In the genomic region with DNA sequence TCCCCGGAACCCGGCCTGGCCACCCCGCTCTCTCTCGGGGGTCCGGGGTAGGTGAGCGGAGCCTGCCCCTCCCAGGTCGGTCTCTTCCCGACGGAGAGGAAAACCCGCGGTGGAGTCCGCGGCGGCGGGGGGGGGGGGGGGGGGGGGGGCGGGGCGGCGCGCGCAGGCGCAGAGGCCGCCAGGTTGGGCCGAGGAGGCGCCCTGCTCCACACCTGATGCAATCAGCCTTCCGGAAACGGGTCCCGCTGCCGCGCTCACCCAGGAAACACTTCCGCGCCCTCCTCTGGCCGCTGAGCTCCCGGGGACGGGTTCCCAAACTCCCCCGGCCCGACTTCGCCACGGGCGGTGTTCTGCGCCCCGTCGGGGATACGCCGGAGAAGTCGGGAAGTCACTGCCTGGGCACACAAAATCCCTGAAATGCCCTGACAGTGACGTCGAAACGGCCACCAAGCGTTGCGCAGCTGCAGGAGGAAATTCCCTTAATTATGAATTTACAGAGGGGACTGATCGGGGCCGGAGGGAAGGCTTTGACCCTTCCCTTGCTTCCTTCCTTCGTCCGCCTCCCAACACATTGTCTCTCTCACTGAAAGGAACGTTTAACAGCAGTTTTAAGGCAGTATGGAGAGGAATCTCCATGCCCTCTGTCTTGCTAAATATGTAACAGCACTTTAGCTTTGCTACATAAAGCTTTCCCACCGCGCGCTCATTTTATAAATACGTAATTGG, we compare ENCODE assay signal across 1 cellular context.
TF ChIP-seq lines count a peak whose summit lies in the region.

No MANE protein-coding gene starts in this region.

TF ChIP-seq in HEK293, 187 proteins besides CTCF, POLR2A, EP300 and RAD21 (continued from another document and continues in another):
- TF ChIP-seq KLF8 (tag by site-specific recombination; IDR thresholded peaks at IDR 0.05), result peak; percentile 31; the same call in 1 of the 2 replicates
- no peak for TF ChIP-seq ZNF521 (tag by site-specific recombination; IDR thresholded peaks at IDR 0.05)
- TF ChIP-seq ZNF138 (tag by site-specific recombination; IDR thresholded peaks at IDR 0.05; ENCODE audit: borderline replicate concordance), result no peak
- peak; percentile 97 for TF ChIP-seq ZBTB8A (tag by site-specific recombination; IDR thresholded peaks at IDR 0.05)
- TF ChIP-seq ZNF558 (tag by site-specific recombination; IDR thresholded peaks at IDR 0.05), result no peak
- no peak for TF ChIP-seq ZNF148 (tag by site-specific recombination; IDR thresholded peaks at IDR 0.05; ENCODE audit: borderline replicate concordance)
- no peak for TF ChIP-seq ZNF449 (tag by site-specific recombination; IDR thresholded peaks at IDR 0.05)
- no peak for TF ChIP-seq ZNF664 (tag by site-specific recombination; IDR thresholded peaks at IDR 0.05)
- TF ChIP-seq HOXA7 (CRISPR knock-in tag; IDR thresholded peaks at IDR 0.05; ENCODE audit: borderline replicate concordance), result no peak
- no peak for TF ChIP-seq ZNF416 (tag by site-specific recombination; IDR thresholded peaks at IDR 0.05)
- TF ChIP-seq TSHZ1 (tag by site-specific recombination; IDR thresholded peaks at IDR 0.05; ENCODE audit: borderline replicate concordance), result no peak
- no peak for TF ChIP-seq ZNF157 (tag by site-specific recombination; IDR thresholded peaks at IDR 0.05)
- peak; percentile 74 for TF ChIP-seq IKZF3 (tag by site-specific recombination; IDR thresholded peaks at IDR 0.05)
- 0 out of 2 replicates have a peak, but pooled peaks have one; percentile 22 for TF ChIP-seq SCRT2 (tag by site-specific recombination; IDR thresholded peaks at IDR 0.05)
- 0 out of 2 replicates have a peak, but pooled peaks have one; percentile 24 for TF ChIP-seq TRIM28 (IDR thresholded peaks at IDR 0.05; ENCODE audit: borderline replicate concordance, low read length)
- TF ChIP-seq INSM2 (tag by site-specific recombination; IDR thresholded peaks at IDR 0.05), result no peak
- TF ChIP-seq ZNF660 (tag by site-specific recombination; IDR thresholded peaks at IDR 0.05), result peak; percentile 47; the same call in 1 of the 2 replicates
- no peak for TF ChIP-seq ZNF747 (tag by site-specific recombination; IDR thresholded peaks at IDR 0.05)
- no peak for TF ChIP-seq ZNF530 (tag by site-specific recombination; IDR thresholded peaks at IDR 0.05; ENCODE audit: low read depth)
- TF ChIP-seq ZNF292 (tag by site-specific recombination; IDR thresholded peaks at IDR 0.05; ENCODE audit: borderline replicate concordance, low read depth), result no peak
- no peak for TF ChIP-seq KLF1 (tag by site-specific recombination; IDR thresholded peaks at IDR 0.05)
- TF ChIP-seq YY2 (tag by site-specific recombination; IDR thresholded peaks at IDR 0.05), result no peak
- no peak for TF ChIP-seq ZNF223 (tag by site-specific recombination; IDR thresholded peaks at IDR 0.05)
- no peak for TF ChIP-seq ZNF354C (tag by site-specific recombination; IDR thresholded peaks at IDR 0.05; ENCODE audit: borderline replicate concordance, low read depth)
- TF ChIP-seq ZNF777 (tag by site-specific recombination; IDR thresholded peaks at IDR 0.05; ENCODE audit: borderline replicate concordance), result no peak
- TF ChIP-seq ZNF174 (tag by site-specific recombination; IDR thresholded peaks at IDR 0.05), result no peak
- TF ChIP-seq ZNF169 (tag by site-specific recombination; IDR thresholded peaks at IDR 0.05), result no peak
- TF ChIP-seq ZNF596 (tag by site-specific recombination; IDR thresholded peaks at IDR 0.05), result no peak
- TF ChIP-seq ZNF132 (tag by site-specific recombination; IDR thresholded peaks at IDR 0.05; ENCODE audit: borderline replicate concordance), result no peak
- TF ChIP-seq ZSCAN30 (tag by site-specific recombination; IDR thresholded peaks at IDR 0.05), result peak; percentile 68
- no peak for TF ChIP-seq ZNF830 (tag by site-specific recombination; IDR thresholded peaks at IDR 0.05; ENCODE audit: low read depth)
- no peak for TF ChIP-seq GLI4 (tag by site-specific recombination; IDR thresholded peaks at IDR 0.05)
- no peak for TF ChIP-seq ZNF184 (tag by site-specific recombination; IDR thresholded peaks at IDR 0.05)
- no peak for TF ChIP-seq PRDM1 (tag by site-specific recombination; IDR thresholded peaks at IDR 0.05)
- no peak for TF ChIP-seq ZNF114 (tag by site-specific recombination; IDR thresholded peaks at IDR 0.05)
- peak; percentile 50; the same call in 1 of the 2 replicates for TF ChIP-seq ZFP69B (tag by site-specific recombination; IDR thresholded peaks at IDR 0.05)
- peak; percentile 70 for TF ChIP-seq ZXDB (tag by site-specific recombination; IDR thresholded peaks at IDR 0.05)
- TF ChIP-seq ZNF473 (tag by site-specific recombination; IDR thresholded peaks at IDR 0.05), result no peak
- TF ChIP-seq MEIS1 (CRISPR knock-in tag; IDR thresholded peaks at IDR 0.05; ENCODE audit: borderline replicate concordance), result no peak
- no peak for TF ChIP-seq HOXC10 (CRISPR knock-in tag; IDR thresholded peaks at IDR 0.05)
- no peak for TF ChIP-seq ZNF211 (tag by site-specific recombination; IDR thresholded peaks at IDR 0.05; ENCODE audit: low read depth)
- peak; percentile 77; the same call in 1 of the 2 replicates for TF ChIP-seq ZNF324 (tag by site-specific recombination; IDR thresholded peaks at IDR 0.05)
- no peak for TF ChIP-seq WT1 (tag by site-specific recombination; IDR thresholded peaks at IDR 0.05)
- TF ChIP-seq, protein P1, sequence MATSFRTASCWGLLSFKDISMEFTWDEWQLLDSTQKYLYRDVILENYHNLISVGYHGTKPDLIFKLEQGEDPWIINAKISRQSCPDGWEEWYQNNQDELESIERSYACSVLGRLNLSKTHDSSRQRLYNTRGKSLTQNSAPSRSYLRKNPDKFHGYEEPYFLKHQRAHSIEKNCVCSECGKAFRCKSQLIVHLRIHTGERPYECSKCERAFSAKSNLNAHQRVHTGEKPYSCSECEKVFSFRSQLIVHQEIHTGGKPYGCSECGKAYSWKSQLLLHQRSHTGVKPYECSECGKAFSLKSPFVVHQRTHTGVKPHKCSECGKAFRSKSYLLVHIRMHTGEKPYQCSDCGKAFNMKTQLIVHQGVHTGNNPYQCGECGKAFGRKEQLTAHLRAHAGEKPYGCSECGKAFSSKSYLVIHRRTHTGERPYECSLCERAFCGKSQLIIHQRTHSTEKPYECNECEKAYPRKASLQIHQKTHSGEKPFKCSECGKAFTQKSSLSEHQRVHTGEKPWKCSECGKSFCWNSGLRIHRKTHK (tag by site-specific recombination; IDR thresholded peaks at IDR 0.05), result no peak
- TF ChIP-seq ZNF48 (tag by site-specific recombination; IDR thresholded peaks at IDR 0.05), result no peak
- no peak; the same call in 1 of the 2 replicates for TF ChIP-seq GLIS2 (tag by site-specific recombination; IDR thresholded peaks at IDR 0.05)
- no peak for TF ChIP-seq GLI2 (tag by site-specific recombination; IDR thresholded peaks at IDR 0.05; ENCODE audit: borderline replicate concordance, low read depth)
- no peak for TF ChIP-seq SCRT1 (tag by site-specific recombination; IDR thresholded peaks at IDR 0.05; ENCODE audit: borderline replicate concordance)
- TF ChIP-seq, protein P2, sequence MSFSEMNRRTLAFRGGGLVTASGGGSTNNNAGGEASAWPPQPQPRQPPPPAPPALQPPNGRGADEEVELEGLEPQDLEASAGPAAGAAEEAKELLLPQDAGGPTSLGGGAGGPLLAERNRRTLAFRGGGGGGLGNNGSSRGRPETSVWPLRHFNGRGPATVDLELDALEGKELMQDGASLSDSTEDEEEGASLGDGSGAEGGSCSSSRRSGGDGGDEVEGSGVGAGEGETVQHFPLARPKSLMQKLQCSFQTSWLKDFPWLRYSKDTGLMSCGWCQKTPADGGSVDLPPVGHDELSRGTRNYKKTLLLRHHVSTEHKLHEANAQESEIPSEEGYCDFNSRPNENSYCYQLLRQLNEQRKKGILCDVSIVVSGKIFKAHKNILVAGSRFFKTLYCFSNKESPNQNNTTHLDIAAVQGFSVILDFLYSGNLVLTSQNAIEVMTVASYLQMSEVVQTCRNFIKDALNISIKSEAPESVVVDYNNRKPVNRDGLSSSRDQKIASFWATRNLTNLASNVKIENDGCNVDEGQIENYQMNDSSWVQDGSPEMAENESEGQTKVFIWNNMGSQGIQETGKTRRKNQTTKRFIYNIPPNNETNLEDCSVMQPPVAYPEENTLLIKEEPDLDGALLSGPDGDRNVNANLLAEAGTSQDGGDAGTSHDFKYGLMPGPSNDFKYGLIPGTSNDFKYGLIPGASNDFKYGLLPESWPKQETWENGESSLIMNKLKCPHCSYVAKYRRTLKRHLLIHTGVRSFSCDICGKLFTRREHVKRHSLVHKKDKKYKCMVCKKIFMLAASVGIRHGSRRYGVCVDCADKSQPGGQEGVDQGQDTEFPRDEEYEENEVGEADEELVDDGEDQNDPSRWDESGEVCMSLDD (tag by site-specific recombination; IDR thresholded peaks at IDR 0.05), result no peak
- TF ChIP-seq ZSCAN16 (tag by site-specific recombination; IDR thresholded peaks at IDR 0.05), result no peak
- TF ChIP-seq ZNF146 (tag by site-specific recombination; IDR thresholded peaks at IDR 0.05), result peak; percentile 47; the same call in 1 of the 2 replicates
